In genomic region chr18:44654555-44654954, GRCh38 we compare ENCODE assay signal across 17 cellular contexts. TPM values are rescaled to one million over a fixed set of nuclear protein-coding genes. Genes with fewer than 3 reads are reported as not detected.
DNase-seq lines count a peak whose midpoint lies in the region; FAIRE-seq and TF ChIP-seq lines count a peak whose summit lies in the region.
"Had no signal": no experiment of that assay in that cellular context is flagged by ENCODE, and none has a peak within 500 bp of the region (broad histone marks: within the 10 kb centered on the region; RNA-seq: fewer than 3 reads in every experiment).

No MANE protein-coding gene starts in this region.

- no peaks in the 10 kb centered on the region for H3K79me1 ChIP-seq in H9 (ENCODE audit: insufficient read depth, low read depth, low read length, poor library complexity, severe bottlenecking)

- H3K56ac ChIP-seq in H9 (ENCODE audit: insufficient read length, low read depth, low read length), result no peak overlapping the region

- no peak overlapping the region for H3T11ph ChIP-seq in H9 (ENCODE audit: low read length)

- 24% methylated on average over 3 of the region's 3 CpGs for WGBS in hepatocyte (ENCODE audit: low lambda C conversion rate, missing lambda C conversion rate)
- no CpG with 5 or more reads among the region's 3 CpGs for WGBS in H9 (ENCODE audit: extremely low coverage, insufficient read length, low lambda C conversion rate)

- H2BK15ac ChIP-seq in H9 (ENCODE audit: low read depth, low read length), result no peak overlapping the region

- H3K27me3 ChIP-seq in hepatocyte (no peaks in the 10 kb centered on the region), H9 (ENCODE audit: insufficient read depth, low read length) (no peaks in the 10 kb centered on the region)
- H3K27me3 ChIP-seq: Peyer's patch had no signal

- no peaks in the 10 kb centered on the region for H3K23me2 ChIP-seq in H9 (ENCODE audit: insufficient read length, low read depth, low read length, poor library complexity, severe bottlenecking)

- H2BK5ac ChIP-seq in H9 (ENCODE audit: insufficient read length, low read length), result no peak overlapping the region

- no peaks in the 10 kb centered on the region for H3K36me3 Mint-ChIP-seq in H9 (ENCODE audit: insufficient read depth in 1 of 3, low read depth in 3 of 3)

- H4K20me1 ChIP-seq in hepatocyte (ENCODE audit: insufficient read depth, poor library complexity, severe bottlenecking) (no peaks in the 10 kb centered on the region), H9 (ENCODE audit: control insufficient read depth, insufficient read depth, insufficient read length) (no peaks in the 10 kb centered on the region)

- no peak overlapping the region for H3K4me3 Mint-ChIP-seq in H9
- H3K4me3 Mint-ChIP-seq: activated T-cell treated with anti-CD3 and anti-CD28 coated beads, Interleukin-2, amount 50 U/mL, for 72 hours had no signal

- H3K79me2 ChIP-seq in hepatocyte (no peaks in the 10 kb centered on the region), H9 (ENCODE audit: insufficient read depth, low read length) (no peaks in the 10 kb centered on the region)

- no peak overlapping the region for H2AK5ac ChIP-seq in H9 (ENCODE audit: insufficient read length, low read length)

- no peak overlapping the region for H3K18ac ChIP-seq in H9 (ENCODE audit: insufficient read length, low read depth, low read length)

- H3K23ac ChIP-seq in H9 (ENCODE audit: insufficient read length, low read depth, low read length), result no peak overlapping the region

- no peak overlapping the region for H2BK12ac ChIP-seq in H9 (ENCODE audit: insufficient read length, low read depth, low read length)

- no peak overlapping the region for H4K5ac ChIP-seq in H9 (ENCODE audit: insufficient read length, low read depth, low read length)

- no peak overlapping the region for H2BK120ac ChIP-seq in H9 (ENCODE audit: low read depth, low read length, poor library complexity, severe bottlenecking)

- H3K4me2 ChIP-seq in hepatocyte (no peak overlapping the region), H9 (ENCODE audit: insufficient read depth, insufficient read length, low read length) (no peak overlapping the region)

- H3K9me3 Mint-ChIP-seq in H9, result no peaks in the 10 kb centered on the region
- H3K9me3 Mint-ChIP-seq: activated T-cell treated with anti-CD3 and anti-CD28 coated beads, Interleukin-2, amount 50 U/mL, for 72 hours had no signal

- no peak overlapping the region for H3K4ac ChIP-seq in H9 (ENCODE audit: low read depth, low read length)

- H2AFZ ChIP-seq in hepatocyte (no peak overlapping the region), H9 (ENCODE audit: low read length) (no peak overlapping the region)

- H3K14ac ChIP-seq in H9 (ENCODE audit: insufficient read depth, low read length), result no peak overlapping the region

- no peak overlapping the region for H4K91ac ChIP-seq in H9 (ENCODE audit: insufficient read length, low read depth, low read length)

- no peak overlapping the region for H3K4me3 ChIP-seq in hepatocyte
- H3K4me3 ChIP-seq: K562, Peyer's patch had no signal

- no peak for TF ChIP-seq CTCF in hepatocyte (IDR thresholded peaks at IDR 0.05; ENCODE audit: poor library complexity)
- TF ChIP-seq CTCF in H9 (conservative IDR thresholded peaks at IDR 0.05), result no peak

- H3K9me3 ChIP-seq in hepatocyte (ENCODE audit: low read depth), result no peaks in the 10 kb centered on the region
- no peaks in the 10 kb centered on the region for H3K9me3 ChIP-seq in H9 (ENCODE audit: control insufficient read depth, low read depth, low read length)
- H3K9me3 ChIP-seq: Peyer's patch had no signal

- no peaks in the 10 kb centered on the region for H3K36me3 ChIP-seq in hepatocyte (replicated peaks; ENCODE audit: insufficient read depth, low read depth)
- H3K36me3 ChIP-seq: Peyer's patch had no signal

- H3K27ac Mint-ChIP-seq in H9, result no peak overlapping the region
- H3K27ac Mint-ChIP-seq: activated T-cell treated with anti-CD3 and anti-CD28 coated beads, Interleukin-2, amount 50 U/mL, for 72 hours had no signal

- FAIRE-seq in urothelium cell line (lab: Jason Lieb, UNC), result no peak
- FAIRE-seq: K562 had no signal

- H3K4me1 Mint-ChIP-seq in H9, result peaks cover 6 to 8% of the 10 kb centered on the region in 2 experiments

- H3K27me3 Mint-ChIP-seq in H9 (ENCODE audit: low read depth), result no peaks in the 10 kb centered on the region

- H3K27ac ChIP-seq in hepatocyte, result peak overlapping the region; percentile 44
- no peak overlapping the region for H3K27ac ChIP-seq in H9 (ENCODE audit: insufficient read length, low read depth, low read length)
- H3K27ac ChIP-seq: 22Rv1, Peyer's patch had no signal

- no peak overlapping the region for H2BK20ac ChIP-seq in H9 (ENCODE audit: low read depth, low read length, poor library complexity, severe bottlenecking)

- no peak overlapping the region for H4K8ac ChIP-seq in H9 (replicated peaks; ENCODE audit: insufficient read length, low read depth, low read length)

- DNase-seq in DMS53 (lab: John Stamatoyannopoulos, UW) (peak; percentile 62), DMS53 treated with DMSO at 0.1 percent for 48 hours (lab: John Stamatoyannopoulos, UW; ENCODE audit: unreplicated experiment) (no peak), astrocyte of the hippocampus (ENCODE audit: low read depth, low spot score) (peak; percentile 86), hepatocyte (ENCODE audit: low spot score) (no peak), urothelium cell line (ENCODE audit: low spot score) (peak; percentile 69), H9 (no peak), NCI-H1694 (lab: John Stamatoyannopoulos, UW) (no peak)
- DNase-seq in activated CD8-positive, alpha-beta memory T cell treated with anti-CD3 and anti-CD28 coated beads, Interleukin-2, amount 50 U/mL, for 48 hours, result no peak
- DNase-seq: activated T-cell treated with anti-CD3 and anti-CD28 coated beads, Interleukin-2, amount 50 U/mL, for 72 hours; caudate nucleus; glutamatergic neuron; midbrain; NCI-H2171 treated with DMSO at 0.1 percent for 48 hours; Peyer's patch had no signal

- H3K9me2 ChIP-seq in hepatocyte (replicated peaks; ENCODE audit: insufficient read depth), result no peaks in the 10 kb centered on the region

- no peak overlapping the region for H3K9ac ChIP-seq in H9 (ENCODE audit: extremely low read depth, insufficient read length, low read length)

- H3K4me1 ChIP-seq in hepatocyte (ENCODE audit: insufficient read depth) (peaks cover 12% of the 10 kb centered on the region), H9 (ENCODE audit: insufficient read depth, low read length) (no peaks in the 10 kb centered on the region)
- H3K4me1 ChIP-seq: Peyer's patch had no signal

RNA-seq across cellular contexts. Expression of gene SETBP1, which starts 26.1 kb away (rescaled TPM):
- total RNA-seq in hepatocyte (20.1 and 21.1 TPM in 2 replicates), H9 (2021) (4.6 and 4.8 TPM in 2 replicates)
- 8.6 and 10.3 TPM in 2 replicates for polyA plus RNA-seq in hepatocyte
- total RNA-seq: G401 had no signal

Comparison
In these comparisons a context has a peak if more than half of its experiments do, and no peak if none do; other contexts are left out.
1. DNase-seq: peak in DMS53 (single experiment), astrocyte of the hippocampus (single experiment) and urothelium cell line (single experiment); none in DMS53 treated with DMSO at 0.1 percent for 48 hours (single experiment), hepatocyte (single experiment), H9 (single experiment), NCI-H1694 (single experiment) and activated CD8-positive, alpha-beta memory T cell treated with anti-CD3 and anti-CD28 coated beads, Interleukin-2, amount 50 U/mL, for 48 hours (single experiment).